18 cellular contexts compared by ENCODE assay signal in the genomic region with DNA sequence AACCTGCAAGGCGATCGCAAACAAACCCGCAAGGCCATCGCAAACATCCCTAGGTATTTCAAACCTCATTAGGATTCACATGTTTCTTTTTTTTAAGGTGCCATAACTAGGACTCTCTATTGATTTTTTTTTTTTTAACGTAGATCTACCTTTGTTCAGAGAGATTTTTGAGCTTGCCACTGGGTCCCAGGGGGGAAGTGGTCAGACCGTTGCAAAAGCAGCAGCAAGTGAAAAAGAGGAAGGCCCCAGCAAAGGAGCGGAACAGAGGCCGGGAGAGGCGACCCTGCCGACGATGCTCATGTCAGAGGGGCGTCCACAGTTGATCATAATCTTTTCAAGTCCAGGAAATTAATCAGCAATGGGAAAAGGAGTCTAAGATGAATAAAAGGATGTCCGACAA. TPM values are rescaled to one million over a fixed set of nuclear protein-coding genes. Genes with fewer than 3 reads are reported as not detected.
A peak's percentile ranks its signal among the peaks of the same experiment; 100 is the strongest.
DNase-seq lines count a peak whose midpoint lies in the region; ATAC-seq and TF ChIP-seq lines count a peak whose summit lies in the region.
"Had no signal": no experiment of that assay in that cellular context is flagged by ENCODE, and none has a peak within 500 bp of the region (broad histone marks: within the 10 kb centered on the region; RNA-seq: fewer than 3 reads in every experiment).

No MANE protein-coding gene starts in this region.

- H3K9me3 ChIP-seq in adrenal gland (replicated peaks in 1 of 3), result no peaks in the 10 kb centered on the region
- H3K9me3 ChIP-seq: A549, Caco-2 had no signal

- DNase-seq in Right ventricle myocardium inferior (ENCODE audit: missing footprints) (peak; percentile 70), left ventricle myocardium superior (no peak), NAMALWA (ENCODE audit: low spot score) (peak; percentile 52), adrenal gland (peak in 4 of 7 donors; percentile 21 to 27 (median 24)), posterior vena cava (ENCODE audit: low spot score) (peak; percentile 84), NCI-H146 treated with DMSO at 0.1 percent for 48 hours (lab: John Stamatoyannopoulos, UW; ENCODE audit: unreplicated experiment) (no peak), GM20000 (ENCODE audit: low spot score) (no peak)
- DNase-seq: activated naive CD4-positive, alpha-beta T cell treated with anti-CD3 and anti-CD28 coated beads for 36 hours; brain microvascular endothelial cell; Caco-2; effector CD4-positive, alpha-beta T cell; mammary epithelial cell; NCI-H187; NCI-H526 treated with DMSO at 0.1 percent for 48 hours; stimulated activated naive CD8-positive, alpha-beta T cell treated with anti-CD3 and anti-CD28 coated beads, Interleukin-15, Interleukin-2, amounts not matched to agents 100 U/mL and 50 U/mL, for 24 hours had no signal

- TF ChIP-seq CTCF in adrenal gland (IDR thresholded peaks at IDR 0.05) (no peak), GM20000 (IDR thresholded peaks at IDR 0.05; ENCODE audit: extremely low read depth, missing control alignments) (no peak)

- WGBS in adrenal gland, 4 donors, result 66 to 79% (median 74%) methylated on average over 13 of the region's 13 CpGs

- no peaks in the 10 kb centered on the region for H3K36me3 ChIP-seq in adrenal gland (replicated peaks in 1 of 2)
- H3K36me3 ChIP-seq: brain microvascular endothelial cell had no signal

- H3K4me3 ChIP-seq in adrenal gland, result no peak overlapping the region
- H3K4me3 ChIP-seq: A549 had no signal

- intact Hi-C loops in Right ventricle myocardium inferior (cut with DNase I), result no loop called here
- intact Hi-C loops in left ventricle myocardium superior (cut with micrococcal nuclease), result no loop called here
- intact Hi-C loops in adrenal gland (cut with DNase I), result no loop called here
- intact Hi-C loops in posterior vena cava (cut with DNase I), result no loop called here

- ATAC-seq in Right ventricle myocardium inferior (no peak), left ventricle myocardium superior (no peak), GM21529 (IDR thresholded peaks at IDR 0.05; ENCODE audit: unreplicated experiment) (no peak)
- ATAC-seq: A549; stimulated activated naive CD8-positive, alpha-beta T cell treated with anti-CD3 and anti-CD28 coated beads, Interleukin-15, Interleukin-2, amounts not matched to agents 100 U/mL and 50 U/mL, for 24 hours had no signal

- TF ChIP-seq POLR2A in adrenal gland (IDR thresholded peaks at IDR 0.05), result no peak

- peaks cover 0 to 2% of the 10 kb centered on the region in 2 donors for H3K4me1 ChIP-seq in adrenal gland (replicated peaks in 1 of 2)
- H3K4me1 ChIP-seq: Caco-2 had no signal

- H3K27me3 ChIP-seq in adrenal gland, result peaks cover 23% of the 10 kb centered on the region
- H3K27me3 ChIP-seq: brain microvascular endothelial cell had no signal

- H3K27ac ChIP-seq in adrenal gland, result no peak overlapping the region
- H3K27ac ChIP-seq: A549, brain microvascular endothelial cell, KMS-11 had no signal

RNA-seq across cellular contexts. Expression of gene FLT1, which starts 32.7 kb away (rescaled TPM):
- total RNA-seq in Right ventricle myocardium inferior, result 41.0 TPM
- 46.1 TPM for total RNA-seq in left ventricle myocardium superior
- 10 to 100 TPM; 18.1 to 55.9 (median 26.5) TPM for total RNA-seq in adrenal gland
- polyA plus RNA-seq in adrenal gland, result 10 to 100 TPM in 1 of 3 donors, 1 to 10 TPM in 2; 2.7 to 25.4 (median 6.0) TPM
- 10 to 100 TPM; 32.0 to 32.7 TPM for total RNA-seq in posterior vena cava
- total RNA-seq: mammary epithelial cell had no signal
- polyA plus RNA-seq: A549, mammary epithelial cell had no signal

Comparison
In these comparisons a context has a peak if more than half of its experiments do, and no peak if none do; other contexts are left out.
1. DNase-seq: peak in Right ventricle myocardium inferior (single experiment), NAMALWA (single experiment), adrenal gland (4 of 7) and posterior vena cava (single experiment); none in left ventricle myocardium superior (single experiment), NCI-H146 treated with DMSO at 0.1 percent for 48 hours (single experiment) and GM20000 (single experiment).